In genomic region chr6:27078734-27079357, GRCh38 we compare ENCODE assay signal across 8 cellular contexts.
DNase-seq lines count a peak whose midpoint lies in the region; ATAC-seq, FAIRE-seq and TF ChIP-seq lines count a peak whose summit lies in the region.

No MANE protein-coding gene starts in this region.

- H3K4me1 ChIP-seq in duodenal mucosa (ENCODE audit: control insufficient read depth in 1 of 2, insufficient read depth in 2 of 2, low read length in 2 of 2) (peaks cover 0 to 4% of the 10 kb centered on the region in 2 donors), lung (ENCODE audit: control insufficient read depth in 2 of 2, insufficient read depth in 2 of 2, low read length in 2 of 2) (peaks cover 0 to 2% of the 10 kb centered on the region in 2 donors)

- H3K4me3 ChIP-seq in AG04449 (ENCODE audit: low read depth, low read length) (peak overlapping the region; percentile 38), WERI-Rb-1 (ENCODE audit: low read depth, low read length) (no peak overlapping the region), duodenal mucosa (ENCODE audit: low read depth in 1 of 2, low read length in 2 of 2) (peak overlapping the region; percentile 64 to 69), lung (no peak overlapping the region)

- TF ChIP-seq POLR2A in GM12892 (IDR thresholded peaks at IDR 0.05; ENCODE audit: low read depth, low read length) = no peak

- TF ChIP-seq CTCF in AG04449 (IDR thresholded peaks at IDR 0.05; ENCODE audit: insufficient read depth, low read length, missing control alignments) = peak; percentile 56
- peak; percentile 68 for TF ChIP-seq CTCF in WERI-Rb-1 (IDR thresholded peaks at IDR 0.05; ENCODE audit: low read depth, low read length)
- peak; percentile 22 for TF ChIP-seq CTCF in lung (IDR thresholded peaks at IDR 0.05; ENCODE audit: control extremely low read depth, extremely low read depth)

- H3K4me1 Mint-ChIP-seq in stimulated activated naive CD8-positive, alpha-beta T cell treated with anti-CD3 and anti-CD28 coated beads, Interleukin-15, amount 100 ng/mL, for 72 hours = peaks cover 6% of the 10 kb centered on the region

- 2 to 3% methylated on average over 9 of the region's 9 CpGs for WGBS in lung, 2 donors

- H3K4me3 Mint-ChIP-seq in stimulated activated naive CD8-positive, alpha-beta T cell treated with anti-CD3 and anti-CD28 coated beads, Interleukin-15, amount 100 ng/mL, for 72 hours = peak overlapping the region; percentile 73 to 75

- H3K9me3 ChIP-seq in WERI-Rb-1 (ENCODE audit: severe bottlenecking) (no peaks in the 10 kb centered on the region), duodenal mucosa (ENCODE audit: control insufficient read depth in 1 of 2, low read length in 2 of 2) (no peaks in the 10 kb centered on the region), lung (ENCODE audit: control insufficient read depth in 2 of 2, insufficient read depth in 1 of 2, low read length in 1 of 2) (no peaks in the 10 kb centered on the region)

- no peaks in the 10 kb centered on the region for H3K36me3 ChIP-seq in WERI-Rb-1
- H3K36me3 ChIP-seq in duodenal mucosa (ENCODE audit: control insufficient read depth in 1 of 2, insufficient read depth in 2 of 2, low read length in 2 of 2) = no peaks in the 10 kb centered on the region
- H3K36me3 ChIP-seq in lung (ENCODE audit: control insufficient read depth in 2 of 2, insufficient read depth in 2 of 2, low read length in 2 of 2) = no peaks in the 10 kb centered on the region

- ATAC-seq in HG03025 (IDR thresholded peaks at IDR 0.05; ENCODE audit: low FRiP score, unreplicated experiment) = peak; percentile 59
- peak; percentile 75 for ATAC-seq in lung (ENCODE audit: insufficient read depth, low FRiP score)
- peak; percentile 81 for ATAC-seq in stimulated activated naive CD8-positive, alpha-beta T cell treated with anti-CD3 and anti-CD28 coated beads, Interleukin-15, amount 100 ng/mL, for 72 hours

- H3K27me3 ChIP-seq in WERI-Rb-1 (ENCODE audit: insufficient read depth, low read depth, severe bottlenecking) (peaks cover 78% of the 10 kb centered on the region), duodenal mucosa (ENCODE audit: control insufficient read depth in 1 of 2, insufficient read depth in 2 of 2, low read length in 2 of 2) (peaks cover 8 to 19% of the 10 kb centered on the region in 2 donors), lung (ENCODE audit: control insufficient read depth, insufficient read depth) (no peaks in the 10 kb centered on the region)

- CTCF ChIA-PET in AG04449 (lab: Yijun Ruan, JAX) = interaction anchor here (1.0 to 5.1 kb wide), 18 partner anchors 9 to 737 kb away, joined by 3 to 64 read pairs (median 4); no protein-coding TSS in a partner anchor

- H3K27me3 Mint-ChIP-seq in stimulated activated naive CD8-positive, alpha-beta T cell treated with anti-CD3 and anti-CD28 coated beads, Interleukin-15, amount 100 ng/mL, for 72 hours = peaks cover 51% of the 10 kb centered on the region

- no peaks in the 10 kb centered on the region for H3K9me3 Mint-ChIP-seq in stimulated activated naive CD8-positive, alpha-beta T cell treated with anti-CD3 and anti-CD28 coated beads, Interleukin-15, amount 100 ng/mL, for 72 hours

- H3K9ac ChIP-seq in duodenal mucosa (ENCODE audit: low read depth in 1 of 2, low read length in 2 of 2) = peak overlapping the region in 1 of 2 donors; percentile 18

- peak; percentile 88 for FAIRE-seq in GM12892 (lab: Jason Lieb, UNC)

- H3K27ac ChIP-seq in WERI-Rb-1 = no peak overlapping the region
- no peak overlapping the region for H3K27ac ChIP-seq in duodenal mucosa (ENCODE audit: low read depth, low read length)
- H3K27ac ChIP-seq in lung (ENCODE audit: low read depth in 1 of 2, low read length in 1 of 2) = no peak overlapping the region

- POLR2A ChIA-PET in AG04449 (lab: Yijun Ruan, JAX) = no interaction called here

- H3K27ac Mint-ChIP-seq in stimulated activated naive CD8-positive, alpha-beta T cell treated with anti-CD3 and anti-CD28 coated beads, Interleukin-15, amount 100 ng/mL, for 72 hours = peak overlapping the region in 1 of 2 donors; percentile 21

- DNase-seq in AG04449 (ENCODE audit: low read depth, low spot score) = peak; percentile 21
- no peak for DNase-seq in GM12892 (ENCODE audit: insufficient read length)
- peak; percentile 15 for DNase-seq in NCI-H2196 treated with DMSO at 0.1 percent for 48 hours (lab: John Stamatoyannopoulos, UW; ENCODE audit: unreplicated experiment)
- peak; percentile 64 for DNase-seq in WERI-Rb-1
- DNase-seq in lung (ENCODE audit: low spot score) = peak; percentile 42
- DNase-seq in stimulated activated naive CD8-positive, alpha-beta T cell treated with anti-CD3 and anti-CD28 coated beads, Interleukin-15, amount 100 ng/mL, for 72 hours = peak; percentile 23 to 33

Comparison
In these comparisons a context has a peak if more than half of its experiments do, and no peak if none do; other contexts are left out.
1. H3K4me3 ChIP-seq: peak in AG04449 (single experiment) and duodenal mucosa (2 of 2); none in WERI-Rb-1 (single experiment) and lung (single experiment).
2. Peak in every context shown above with its lines, with median percentiles within 50 percentile points of each other: CTCF ChIP-seq and ATAC-seq.